ENCODE assay signal across 8 cellular contexts in genomic region chr3:52277972-52278509, GRCh38. TPM values are rescaled to one million over a fixed set of nuclear protein-coding genes. Genes with fewer than 3 reads are reported as not detected.
DNase-seq lines count a peak whose midpoint lies in the region; ATAC-seq and TF ChIP-seq lines count a peak whose summit lies in the region.

No MANE protein-coding gene starts in this region.

- peak overlapping the region; percentile 95 for H3K9ac ChIP-seq in KMS-11

- no peaks in the 10 kb centered on the region for H3K27me3 ChIP-seq in GM23338 (ENCODE audit: insufficient read depth)
- H3K27me3 ChIP-seq in KMS-11 (ENCODE audit: insufficient read depth, low read depth): no peaks in the 10 kb centered on the region
- no peaks in the 10 kb centered on the region for H3K27me3 ChIP-seq in esophagus muscularis mucosa
- H3K27me3 ChIP-seq in tibial artery: no peaks in the 10 kb centered on the region

- TF ChIP-seq EP300 in esophagus muscularis mucosa (IDR thresholded peaks at IDR 0.05): no peak

- intact Hi-C loops in esophagus muscularis mucosa (cut with DNase I): loop anchor here (2.0 kb wide), 1 partner anchor 39 kb away; the partner anchor contains the start of gene TWF2
- intact Hi-C loops in tibial artery (cut with DNase I; ENCODE audit: low total_unique reads): loop anchor here (2.0 kb wide), 1 partner anchor 39 kb away; the partner anchor contains the start of gene TWF2

- no peak for TF ChIP-seq POLR2A in esophagus muscularis mucosa (IDR thresholded peaks at IDR 0.05; ENCODE audit: low read depth)

- ATAC-seq in GM23338: peak; percentile 65

- H3K9me3 Mint-ChIP-seq in GM23338 (no peaks in the 10 kb centered on the region; the same call in 2 of the 3 replicates), nephron (no peaks in the 10 kb centered on the region)

- peaks cover 46% of the 10 kb centered on the region for H4K20me1 ChIP-seq in GM23338 (replicated peaks; ENCODE audit: insufficient read depth)
- 0 out of 2 replicates have a peak, but pooled peaks cover 8% of the 10 kb centered on the region for H4K20me1 ChIP-seq in KMS-11 (ENCODE audit: insufficient read depth)

- H3K36me3 ChIP-seq in GM23338 (ENCODE audit: insufficient read depth) (no peaks in the 10 kb centered on the region), KMS-11 (ENCODE audit: insufficient read depth) (no peaks in the 10 kb centered on the region), esophagus muscularis mucosa (peaks cover 0 to 10% (median 6%) of the 10 kb centered on the region in 4 donors), tibial artery (peaks cover 0 to 5% (median 4%) of the 10 kb centered on the region in 3 donors)

- H3F3A ChIP-seq in GM23338 (replicated peaks; ENCODE audit: low read depth): peaks cover 9% of the 10 kb centered on the region; the same call in 1 of the 2 replicates

- H2AFZ ChIP-seq in GM23338 (no peak overlapping the region), KMS-11 (ENCODE audit: low read depth) (no peak overlapping the region)

- peak overlapping the region; percentile 72 for H3K4me3 ChIP-seq in GM23338
- no peak overlapping the region for H3K4me3 ChIP-seq in KMS-11 (IDR thresholded peaks at IDR 0.05; ENCODE audit: insufficient read depth, low read depth, low read length)
- peak overlapping the region; percentile 79 to 92 (median 84) for H3K4me3 ChIP-seq in esophagus muscularis mucosa
- peak overlapping the region; percentile 87 to 95 for H3K4me3 ChIP-seq in tibial artery

- TF ChIP-seq CTCF in GM23338 (conservative IDR thresholded peaks at IDR 0.05; ENCODE audit: low read depth in 2 of 2) (peak; percentile 16 to 30; a peak in 1 of 4 replicates), KMS-11 (conservative IDR thresholded peaks at IDR 0.05; ENCODE audit: low read depth, low read length) (no peak), esophagus muscularis mucosa (IDR thresholded peaks at IDR 0.05) (peak; percentile 13 to 56 (median 26)), nephron (IDR thresholded peaks at IDR 0.05; ENCODE audit: unreplicated experiment in 3 of 3) (peak in 2 of 3 experiments; percentile 44 to 50), tibial artery (IDR thresholded peaks at IDR 0.05) (peak; percentile 28 to 47)

- DNase-seq in DMS 273 (lab: John Stamatoyannopoulos, UW; ENCODE audit: unreplicated experiment) (peak; percentile 80), DMS 273 treated with DMSO at 0.1 percent for 48 hours (lab: John Stamatoyannopoulos, UW) (no peak), GM23338 (ENCODE audit: low spot score) (peak; percentile 62), esophagus muscularis mucosa (ENCODE audit: extremely low spot score) (peak; percentile 93), tibial artery (peak in 1 of 2 donors; percentile 54)
- DNase-seq in activated CD4-positive, alpha-beta T cell treated with anti-CD3 and anti-CD28 coated beads, Interleukin-2, amount 50 U/mL, for 48 hours: peak; percentile 64 to 70

- peaks cover 16% of the 10 kb centered on the region for H3K4me1 Mint-ChIP-seq in GM23338
- peaks cover 36% of the 10 kb centered on the region for H3K4me1 Mint-ChIP-seq in nephron

- H3K27ac Mint-ChIP-seq in GM23338: peak overlapping the region; percentile 100
- peak overlapping the region; percentile 95 to 99 (median 98) for H3K27ac Mint-ChIP-seq in nephron

- peaks cover 51% of the 10 kb centered on the region for H3K79me2 ChIP-seq in GM23338 (replicated peaks; ENCODE audit: insufficient read depth)
- H3K79me2 ChIP-seq in KMS-11 (ENCODE audit: insufficient read depth, low read depth): peaks cover 50% of the 10 kb centered on the region

- peaks cover 21% of the 10 kb centered on the region for H3K4me1 ChIP-seq in GM23338 (ENCODE audit: insufficient read depth)
- peaks cover 48% of the 10 kb centered on the region for H3K4me1 ChIP-seq in KMS-11 (ENCODE audit: low read depth, poor library complexity, severe bottlenecking)
- peaks cover 48 to 60% (median 56%) of the 10 kb centered on the region in 4 donors for H3K4me1 ChIP-seq in esophagus muscularis mucosa
- peaks cover 0 to 69% (median 48%) of the 10 kb centered on the region in 4 donors for H3K4me1 ChIP-seq in tibial artery

- H3K4me3 Mint-ChIP-seq in GM23338 (peak overlapping the region; percentile 91), nephron (peak overlapping the region; percentile 96 to 100 (median 98))

- H3K4me2 ChIP-seq in GM23338: peak overlapping the region; percentile 83
- peak overlapping the region; percentile 93; the same call in 1 of the 2 replicates for H3K4me2 ChIP-seq in KMS-11

- H3K9me2 ChIP-seq in GM23338 (ENCODE audit: insufficient read depth): no peaks in the 10 kb centered on the region

- H3K27ac ChIP-seq in GM23338 (ENCODE audit: low read depth) (peak overlapping the region; percentile 95), KMS-11 (peak overlapping the region; percentile 88), esophagus muscularis mucosa (replicated peaks in 1 of 4) (peak overlapping the region; percentile 94 to 98 (median 97)), tibial artery (peak overlapping the region; percentile 96 to 99)

- H3K9me3 ChIP-seq in esophagus muscularis mucosa: no peaks in the 10 kb centered on the region
- no peaks in the 10 kb centered on the region for H3K9me3 ChIP-seq in tibial artery

- H3K27me3 Mint-ChIP-seq in GM23338 (ENCODE audit: insufficient read depth, low read depth, poor library complexity) (peaks cover 13% of the 10 kb centered on the region), nephron (ENCODE audit: low read depth) (no peaks in the 10 kb centered on the region)

- under 1% methylated on average over 19 of the region's 54 CpGs for WGBS in esophagus muscularis mucosa

- H3K36me3 Mint-ChIP-seq in GM23338 (ENCODE audit: low read depth): peaks cover 28% of the 10 kb centered on the region
- H3K36me3 Mint-ChIP-seq in nephron (ENCODE audit: low read depth): peaks cover 25% of the 10 kb centered on the region

TF ChIP-seq in GM23338, 12 proteins besides CTCF, POLR2A, EP300 and RAD21 (continues in another document):
- TF ChIP-seq STAT1 (IDR thresholded peaks at IDR 0.05; ENCODE audit: unreplicated experiment) (no peak), JUNB (IDR thresholded peaks at IDR 0.05; ENCODE audit: unreplicated experiment) (no peak), CREB1 (CRISPR knock-in tag; IDR thresholded peaks at IDR 0.05; ENCODE audit: low read depth) (no peak), REST (IDR thresholded peaks at IDR 0.05; ENCODE audit: unreplicated experiment) (no peak), ETS1 (IDR thresholded peaks at IDR 0.05) (no peak), ZNF331 (CRISPR knock-in tag; IDR thresholded peaks at IDR 0.05; ENCODE audit: low read depth) (no peak), POLR2AphosphoS5 (IDR thresholded peaks at IDR 0.05; ENCODE audit: low read depth) (no peak), NANOG (IDR thresholded peaks at IDR 0.05; ENCODE audit: borderline replicate concordance) (no peak), EZH2 (IDR thresholded peaks at IDR 0.05; ENCODE audit: low read depth, unreplicated experiment) (no peak), ZNF114 (CRISPR knock-in tag; IDR thresholded peaks at IDR 0.05) (no peak)

RNA-seq across cellular contexts. Expression of gene WDR82, which starts 0.4 kb away (rescaled TPM):
- 69.8 and 71.8 TPM in 2 replicates for total RNA-seq in GM23338 (2014; rRNA removed; shearing (Covaris generic))
- 25.2 and 31.2 TPM in 2 replicates for polyA plus RNA-seq in GM23338 (2016; fragmentation: Nextera tagmentation; extraction: Ambion mirVana)
- 100 to 1,000 TPM in 1 of 4 donors, 10 to 100 TPM in 3; 62.6 to 101 (median 80.9) TPM for total RNA-seq in esophagus muscularis mucosa

RNA-seq across cellular contexts. Expression of gene GLYCTK, which starts 9.6 kb away (rescaled TPM):
- total RNA-seq in GM23338 (2014; rRNA removed; shearing (Covaris generic)): 7.5 and 8.3 TPM in 2 replicates
- polyA plus RNA-seq in GM23338 (2016; fragmentation: Nextera tagmentation; extraction: Ambion mirVana): 3.0 and 3.8 TPM in 2 replicates
- 1 to 10 TPM; 4.1 to 5.3 (median 4.8) TPM for total RNA-seq in esophagus muscularis mucosa

RNA-seq across cellular contexts. Expression of gene PPM1M, which starts 32.5 kb away (rescaled TPM):
- 1.8 and 4.0 TPM in 2 replicates for total RNA-seq in GM23338 (2014; rRNA removed; shearing (Covaris generic))
- polyA plus RNA-seq in GM23338 (2016; fragmentation: Nextera tagmentation; extraction: Ambion mirVana): 2.2 and 2.8 TPM in 2 replicates
- 10 to 100 TPM; 24.1 to 35.7 (median 32.4) TPM for total RNA-seq in esophagus muscularis mucosa

RNA-seq across cellular contexts. Expression of gene DNAH1, which starts 38.1 kb away (rescaled TPM):
- 0.35 and 1.8 TPM in 2 replicates for total RNA-seq in GM23338 (2014; rRNA removed; shearing (Covaris generic))
- polyA plus RNA-seq in GM23338 (2016; fragmentation: Nextera tagmentation; extraction: Ambion mirVana): 0.17 and 0.81 TPM in 2 replicates
- 1 to 10 TPM; 3.4 to 5.4 (median 3.6) TPM for total RNA-seq in esophagus muscularis mucosa

RNA-seq across cellular contexts. Expression of gene TWF2, which starts 39.1 kb away (rescaled TPM):
- 120 and 123 TPM in 2 replicates for total RNA-seq in GM23338 (2014; rRNA removed; shearing (Covaris generic))
- polyA plus RNA-seq in GM23338 (2016; fragmentation: Nextera tagmentation; extraction: Ambion mirVana): 38.6 and 38.9 TPM in 2 replicates
- total RNA-seq in esophagus muscularis mucosa: 10 to 100 TPM; 66.4 to 89.5 (median 79.9) TPM
